Comparison of ENCODE assay signal across 10 cellular contexts in genomic region chr11:13152736-13153541, GRCh38.
DNase-seq lines count a peak whose midpoint lies in the region; ATAC-seq and TF ChIP-seq lines count a peak whose summit lies in the region.
"Had no signal": no experiment of that assay in that cellular context is flagged by ENCODE, and none has a peak within 500 bp of the region (broad histone marks: within the 10 kb centered on the region; RNA-seq: fewer than 3 reads in every experiment).

No MANE protein-coding gene starts in this region.

- TF ChIP-seq CTCF in cardiac fibroblast (IDR thresholded peaks at IDR 0.05; ENCODE audit: low read depth, low read length) (peak; percentile 48), mesothelial cell of epicardium (IDR thresholded peaks at IDR 0.05; ENCODE audit: unreplicated experiment) (peak; percentile 17), tibial nerve (IDR thresholded peaks at IDR 0.05) (peak in 2 of 5 experiments; percentile 41 to 42)

- H3K27me3 Mint-ChIP-seq in mesothelial cell of epicardium (ENCODE audit: low read depth), result peaks cover 5% of the 10 kb centered on the region

- TF ChIP-seq POLR2A in tibial nerve (IDR thresholded peaks at IDR 0.05), result no peak

- no peak overlapping the region for H3K27ac Mint-ChIP-seq in mesothelial cell of epicardium
- H3K27ac Mint-ChIP-seq: T-helper 17 cell had no signal

- no peak for ATAC-seq in HG03571 (IDR thresholded peaks at IDR 0.05; ENCODE audit: unreplicated experiment)
- ATAC-seq: T-helper 17 cell had no signal

- no peaks in the 10 kb centered on the region for H3K36me3 Mint-ChIP-seq in mesothelial cell of epicardium

- H3K36me3 ChIP-seq in tibial nerve, result no peaks in the 10 kb centered on the region
- H3K36me3 ChIP-seq: adrenal gland had no signal

- whole genome bisulfite sequencing in tibial nerve, 2 donors, result 53 to 58% methylated on average over 2 of the region's 2 CpGs

- H3K9me3 Mint-ChIP-seq in mesothelial cell of epicardium, result peaks cover 21% of the 10 kb centered on the region

- DNase-seq in DMS53 (lab: John Stamatoyannopoulos, UW) (peak; percentile 69), M059J (ENCODE audit: low read depth) (peak; percentile 47), cardiac fibroblast (ENCODE audit: low read depth in 2 of 2) (peak; percentile 48 to 56), mesothelial cell of epicardium (ENCODE audit: low spot score in 2 of 2, unreplicated experiment in 2 of 2) (no peak), tibial nerve (ENCODE audit: low spot score in 2 of 2) (no peak), D341Med (ENCODE audit: low spot score) (no peak), NCI-H1048 (lab: John Stamatoyannopoulos, UW) (no peak)
- DNase-seq: adrenal gland, T-helper 17 cell had no signal

- no peaks in the 10 kb centered on the region for H3K4me1 Mint-ChIP-seq in mesothelial cell of epicardium
- H3K4me1 Mint-ChIP-seq: T-helper 17 cell had no signal

- H3K27me3 ChIP-seq in tibial nerve, result no peaks in the 10 kb centered on the region

- no peak overlapping the region for H3K27ac ChIP-seq in tibial nerve
- H3K27ac ChIP-seq: adrenal gland had no signal

- no peak overlapping the region for H3K4me3 ChIP-seq in cardiac fibroblast (replicated peaks in 1 of 2; ENCODE audit: low read depth in 2 of 2, low read length in 2 of 2)
- H3K4me3 ChIP-seq in tibial nerve, result no peak overlapping the region
- H3K4me3 ChIP-seq: adrenal gland had no signal

- no peak for TF ChIP-seq EP300 in tibial nerve (IDR thresholded peaks at IDR 0.05)

- no peaks in the 10 kb centered on the region for H3K4me1 ChIP-seq in tibial nerve
- H3K4me1 ChIP-seq: adrenal gland had no signal

- peaks cover 0 to 8% (median 0%) of the 10 kb centered on the region in 4 donors for H3K9me3 ChIP-seq in tibial nerve

- H3K4me3 Mint-ChIP-seq in mesothelial cell of epicardium, result no peak overlapping the region
- H3K4me3 Mint-ChIP-seq: T-helper 17 cell had no signal

Comparison
In these comparisons a context has a peak if more than half of its experiments do, and no peak if none do; other contexts are left out.
1. DNase-seq: peak in DMS53 (single experiment), M059J (single experiment) and cardiac fibroblast (2 of 2); none in mesothelial cell of epicardium (0 of 2), tibial nerve (0 of 2), D341Med (single experiment) and NCI-H1048 (single experiment).